ENCODE assay signal across 8 cellular contexts in genomic region chr4:186105721-186106335, GRCh38. TPM values are rescaled to one million over a fixed set of nuclear protein-coding genes. Genes with fewer than 3 reads are reported as not detected.
DNase-seq lines count a peak whose midpoint lies in the region; ATAC-seq and TF ChIP-seq lines count a peak whose summit lies in the region.

No MANE protein-coding gene starts in this region.

- ATAC-seq in GM21526 (IDR thresholded peaks at IDR 0.05; ENCODE audit: low FRiP score, unreplicated experiment) (peak; percentile 40), heart right ventricle (peak in 2 of 8 donors; percentile 21 to 27)

- DNase-seq in Ammon's horn (ENCODE audit: low spot score) (peak; percentile 45), SKM-1 (lab: John Stamatoyannopoulos, UW; ENCODE audit: unreplicated experiment) (peak; percentile 32), heart right ventricle (no peak), renal cortical epithelial cell (ENCODE audit: low read depth) (peak; percentile 77), dedifferentiated amniotic fluid mesenchymal stem cell (ENCODE audit: extremely low spot score) (no peak), midbrain (lab: John Stamatoyannopoulos, UW) (no peak)
- no peak for DNase-seq in stimulated activated CD4-positive, alpha-beta T cell treated with anti-CD3 and anti-CD28 coated beads, Interleukin-15, amount 100 ng/mL, for 24 hours

- no peak for TF ChIP-seq CTCF in heart right ventricle (IDR thresholded peaks at IDR 0.05)

- intact Hi-C loops in heart right ventricle (cut with DNase I), result no loop called here

- H3K36me3 ChIP-seq in heart right ventricle, result no peaks in the 10 kb centered on the region

- peak overlapping the region in 9 of 10 donors; percentile 44 to 65 (median 53) for H3K4me3 ChIP-seq in heart right ventricle

- WGBS in heart right ventricle, 2 donors, result 54 to 57% methylated on average over 8 of the region's 8 CpGs

- H3K4me1 ChIP-seq in heart right ventricle, result peaks cover 2 to 15% (median 12%) of the 10 kb centered on the region in 9 donors

- no peak overlapping the region for H3K27ac ChIP-seq in heart right ventricle

- no peaks in the 10 kb centered on the region for H3K9me3 ChIP-seq in heart right ventricle

- H3K27me3 ChIP-seq in heart right ventricle, result peaks cover 0 to 50% (median 34%) of the 10 kb centered on the region in 7 donors

RNA-seq across cellular contexts. Expression of gene FAM149A, which starts 1.3 kb away (rescaled TPM):
- total RNA-seq in heart right ventricle (10 to 100 TPM in 6 of 10 donors, 1 to 10 TPM in 4; 8.0 to 13.7 (median 10.5) TPM), renal cortical epithelial cell (21.2 and 31.9 TPM in 2 replicates)
- polyA plus RNA-seq in heart right ventricle, result 1 to 10 TPM; 1.2 to 4.4 TPM

RNA-seq across cellular contexts. Expression of gene TLR3, which starts 36.9 kb away (rescaled TPM):
- total RNA-seq in heart right ventricle (10 to 100 TPM in 1 of 10 donors, 1 to 10 TPM in 9; 2.8 to 19.7 (median 4.0) TPM), renal cortical epithelial cell (8.9 and 17.5 TPM in 2 replicates)
- under 1 TPM; 0.66 to 0.83 TPM for polyA plus RNA-seq in heart right ventricle

Comparison
In these comparisons a context has a peak if more than half of its experiments do, and no peak if none do; other contexts are left out.
1. DNase-seq: peak in Ammon's horn (single experiment), SKM-1 (single experiment) and renal cortical epithelial cell (single experiment); none in heart right ventricle (0 of 2), dedifferentiated amniotic fluid mesenchymal stem cell (single experiment), midbrain (single experiment) and stimulated activated CD4-positive, alpha-beta T cell treated with anti-CD3 and anti-CD28 coated beads, Interleukin-15, amount 100 ng/mL, for 24 hours (single experiment).